ENCODE assay signal across 17 cellular contexts in the genomic region with DNA sequence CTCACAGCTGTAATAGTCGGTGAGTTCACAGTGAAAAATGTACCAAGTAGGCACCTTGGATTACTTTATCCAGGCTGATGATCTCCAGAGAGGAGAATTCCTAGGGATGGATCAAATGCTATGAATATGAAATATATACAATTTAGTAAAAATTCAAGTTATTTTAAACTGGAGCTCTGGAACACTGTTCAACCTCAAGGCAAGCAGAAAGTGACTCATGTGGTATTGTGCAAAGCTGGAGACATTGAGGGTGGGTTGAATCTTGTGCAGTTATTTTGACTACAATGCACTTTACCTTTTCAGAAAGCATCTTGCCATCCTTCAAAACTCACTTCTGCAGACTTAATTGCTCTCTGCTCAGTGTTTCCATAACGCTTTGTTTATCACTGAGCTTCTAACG. TPM values are rescaled to one million over a fixed set of nuclear protein-coding genes. Genes with fewer than 3 reads are reported as not detected.
DNase-seq lines count a peak whose midpoint lies in the region; ATAC-seq and TF ChIP-seq lines count a peak whose summit lies in the region.
"Had no signal": no experiment of that assay in that cellular context is flagged by ENCODE, and none has a peak within 500 bp of the region (broad histone marks: within the 10 kb centered on the region; RNA-seq: fewer than 3 reads in every experiment).

No MANE protein-coding gene starts in this region.

- H3K4me3 ChIP-seq in choroid plexus epithelial cell (ENCODE audit: low read depth, low read length) (no peak overlapping the region), fibroblast of the aortic adventitia (ENCODE audit: low read depth, low read length) (no peak overlapping the region)
- H3K4me3 ChIP-seq: K562, Peyer's patch, SJSA1 had no signal

- TF ChIP-seq CTCF in choroid plexus epithelial cell (conservative IDR thresholded peaks at IDR 0.05; ENCODE audit: low read depth, low read length) (no peak), fibroblast of the aortic adventitia (IDR thresholded peaks at IDR 0.05; ENCODE audit: insufficient read depth, low read length) (no peak)

- no peak for ATAC-seq in GM18907 (IDR thresholded peaks at IDR 0.05; ENCODE audit: unreplicated experiment)
- ATAC-seq: HCT116 had no signal

- DNase-seq in NCI-H510A treated with DMSO at 0.1 percent for 48 hours (lab: John Stamatoyannopoulos, UW) (peak; percentile 2), NCI-H510A (lab: John Stamatoyannopoulos, UW) (no peak), choroid plexus epithelial cell (ENCODE audit: low read depth) (peak; percentile 44), fibroblast of the aortic adventitia (ENCODE audit: low read depth) (peak; percentile 24), stromal cell of bone marrow (ENCODE audit: low read depth) (peak; percentile 3), NCI-H2081 (lab: John Stamatoyannopoulos, UW) (no peak), COLO668 (lab: John Stamatoyannopoulos, UW; ENCODE audit: unreplicated experiment) (no peak)
- DNase-seq: CD4-positive, alpha-beta T cell; DMS153; EL; GOT3; NCI-H187 treated with DMSO at 0.1 percent for 48 hours; Peyer's patch had no signal

RNA-seq across cellular contexts. Expression of gene OSTC, which starts 43.4 kb away (rescaled TPM):
- total RNA-seq in fibroblast of the aortic adventitia (ENCODE audit: low replicate concordance) = 186 and 331 TPM in 2 replicates

Comparison
In these comparisons a context has a peak if more than half of its experiments do, and no peak if none do; other contexts are left out.
1. DNase-seq: peak in NCI-H510A treated with DMSO at 0.1 percent for 48 hours (single experiment), choroid plexus epithelial cell (single experiment), fibroblast of the aortic adventitia (single experiment) and stromal cell of bone marrow (single experiment); none in NCI-H510A (single experiment), NCI-H2081 (0 of 2) and COLO668 (single experiment).